In genomic region chrX:119852410-119853353, GRCh38 we compare ENCODE assay signal across 1 cellular context.
TF ChIP-seq lines count a peak whose summit lies in the region.

TSS of gene UPF3B (minus strand) at chrX:119852963. CDS start at chrX:119852928, 35 bp downstream.

TF ChIP-seq in HEK293, 187 proteins besides CTCF, POLR2A, EP300 and RAD21 (continued from another document):
- TF ChIP-seq HIC1 (tag by site-specific recombination; IDR thresholded peaks at IDR 0.05) = peak; percentile 70
- TF ChIP-seq ZNF366 (tag by site-specific recombination; conservative IDR thresholded peaks at IDR 0.05) = peak; percentile 46
- no peak for TF ChIP-seq TRIM28 (IDR thresholded peaks at IDR 0.05; ENCODE audit: borderline replicate concordance, low read length)
- peak; percentile 29; the same call in 1 of the 2 replicates for TF ChIP-seq KLF8 (tag by site-specific recombination; IDR thresholded peaks at IDR 0.05)
- TF ChIP-seq REST (tag by site-specific recombination; IDR thresholded peaks at IDR 0.05) = peak; percentile 23; the same call in 1 of the 2 replicates
- no peak for TF ChIP-seq ZNF280C (tag by site-specific recombination; IDR thresholded peaks at IDR 0.05)
- TF ChIP-seq ZNF843 (tag by site-specific recombination; IDR thresholded peaks at IDR 0.05) = peak; percentile 16; the same call in 1 of the 2 replicates
- peak; percentile 84 for TF ChIP-seq ZEB2 (tag by site-specific recombination; IDR thresholded peaks at IDR 0.05)
- no peak for TF ChIP-seq ZNF18 (tag by site-specific recombination; IDR thresholded peaks at IDR 0.05)
- TF ChIP-seq ELK4 (IDR thresholded peaks at IDR 0.05; ENCODE audit: borderline replicate concordance, low read depth, low read length) = no peak
- TF ChIP-seq ZNF19 (tag by site-specific recombination; IDR thresholded peaks at IDR 0.05; ENCODE audit: low read depth) = no peak
- TF ChIP-seq ZNF677 (tag by site-specific recombination; IDR thresholded peaks at IDR 0.05) = no peak
- TF ChIP-seq ZNF221 (tag by site-specific recombination; IDR thresholded peaks at IDR 0.05; ENCODE audit: borderline replicate concordance) = no peak
- TF ChIP-seq HOXC10 (CRISPR knock-in tag; IDR thresholded peaks at IDR 0.05) = no peak
- no peak for TF ChIP-seq ZNF776 (tag by site-specific recombination; IDR thresholded peaks at IDR 0.05; ENCODE audit: borderline replicate concordance)
- TF ChIP-seq ZNF23 (tag by site-specific recombination; IDR thresholded peaks at IDR 0.05; ENCODE audit: borderline replicate concordance) = no peak
- TF ChIP-seq ZBTB11 (tag by site-specific recombination; conservative IDR thresholded peaks at IDR 0.05; ENCODE audit: low read depth) = peak; percentile 67; the same call in 1 of the 2 replicates
- TF ChIP-seq YY2 (tag by site-specific recombination; IDR thresholded peaks at IDR 0.05) = no peak
- 0 out of 2 replicates have a peak, but pooled peaks have one; percentile 42 for TF ChIP-seq ZBTB21 (tag by site-specific recombination; IDR thresholded peaks at IDR 0.05)
- no peak for TF ChIP-seq ZNF658 (tag by site-specific recombination; IDR thresholded peaks at IDR 0.05)
- no peak; the same call in 1 of the 2 replicates for TF ChIP-seq ZBTB10 (tag by site-specific recombination; IDR thresholded peaks at IDR 0.05)
- peak; percentile 77; the same call in 1 of the 2 replicates for TF ChIP-seq PATZ1 (tag by site-specific recombination; IDR thresholded peaks at IDR 0.05)
- no peak for TF ChIP-seq ZNF223 (tag by site-specific recombination; IDR thresholded peaks at IDR 0.05)
- TF ChIP-seq ZNF629 (tag by site-specific recombination; IDR thresholded peaks at IDR 0.05) = peak; percentile 33
- no peak for TF ChIP-seq ZNF473 (tag by site-specific recombination; IDR thresholded peaks at IDR 0.05)
- no peak for TF ChIP-seq TCF7L2 (IDR thresholded peaks at IDR 0.05; ENCODE audit: borderline replicate concordance, low read depth, low read length)
- peak; percentile 89 for TF ChIP-seq SP2 (tag by site-specific recombination; IDR thresholded peaks at IDR 0.05)
- TF ChIP-seq ZNF311 (tag by site-specific recombination; IDR thresholded peaks at IDR 0.05; ENCODE audit: borderline replicate concordance) = no peak
- peak; percentile 97 for TF ChIP-seq ZXDB (tag by site-specific recombination; IDR thresholded peaks at IDR 0.05)
- TF ChIP-seq ZBTB20 (tag by site-specific recombination; IDR thresholded peaks at IDR 0.05) = peak; percentile 99
- peak; percentile 89 for TF ChIP-seq GLIS2 (tag by site-specific recombination; IDR thresholded peaks at IDR 0.05)
- peak; percentile 82 for TF ChIP-seq KLF10 (tag by site-specific recombination; IDR thresholded peaks at IDR 0.05)
- no peak for TF ChIP-seq ZNF704 (tag by site-specific recombination; IDR thresholded peaks at IDR 0.05)
- 0 out of 2 replicates have a peak, but pooled peaks have one; percentile 16 for TF ChIP-seq ZSCAN23 (tag by site-specific recombination; IDR thresholded peaks at IDR 0.05)
- TF ChIP-seq ZNF169 (tag by site-specific recombination; IDR thresholded peaks at IDR 0.05) = no peak
- TF ChIP-seq ZNF350 (tag by site-specific recombination; IDR thresholded peaks at IDR 0.05) = no peak
